In genomic region chr20:41446471-41446870, GRCh38 we compare ENCODE assay signal across 23 cellular contexts.
"Had no signal": no experiment of that assay in that cellular context is flagged by ENCODE, and none has a peak within 500 bp of the region (broad histone marks: within the 10 kb centered on the region; RNA-seq: fewer than 3 reads in every experiment).

No MANE protein-coding gene starts in this region.

- H3K4me3 ChIP-seq: left ventricle myocardium inferior, lung, ovary, right atrium auricular region, sigmoid colon, spleen, tibial nerve, uterus had no signal

- H3K9me3 Mint-ChIP-seq: immature natural killer cell; mesothelial cell of epicardium; naive B cell; natural killer cell; stimulated activated effector memory CD8-positive, alpha-beta T cell treated with anti-CD3 and anti-CD28 coated beads, Interleukin-12 subunit alpha, Interleukin-12 subunit beta, amount 100 ng/mL, for 72 hours; stimulated activated naive CD8-positive, alpha-beta T cell treated with anti-CD3 and anti-CD28 coated beads, Interleukin-15, Interleukin-2, amounts not matched to agents 100 ng/mL and 50 ng/mL, for 24 hours; type B pancreatic cell had no signal

- H3K4me1 Mint-ChIP-seq: immature natural killer cell, mesothelial cell of epicardium, natural killer cell had no signal

- H3K27me3 ChIP-seq: ovary, right atrium auricular region, sigmoid colon, spleen, tibial nerve, uterus had no signal

- H3K36me3 ChIP-seq: uterus had no signal

- H3K27ac ChIP-seq: left ventricle myocardium inferior, ovary, right atrium auricular region, sigmoid colon, spleen, tibial nerve, uterus had no signal

- DNase-seq: hypothalamus; immature natural killer cell; kidney; left colon; left ventricle myocardium inferior; mesendoderm; naive B cell; natural killer cell; occipital lobe; ovary; sigmoid colon; spleen; stimulated activated CD4-positive, alpha-beta T cell treated with anti-CD3 and anti-CD28 coated beads, Interleukin-4, amount 100 ng/mL, for 24 hours; stimulated activated naive CD4-positive, alpha-beta T cell; uterus had no signal

- H3K4me1 ChIP-seq: sigmoid colon, spleen, tibial nerve, uterus had no signal

- H3K4me3 Mint-ChIP-seq: immature natural killer cell; mesothelial cell of epicardium; naive B cell; natural killer cell; stimulated activated effector memory CD8-positive, alpha-beta T cell treated with anti-CD3 and anti-CD28 coated beads, Interleukin-12 subunit alpha, Interleukin-12 subunit beta, amount 100 ng/mL, for 72 hours; stimulated activated naive CD8-positive, alpha-beta T cell treated with anti-CD3 and anti-CD28 coated beads, Interleukin-15, Interleukin-2, amounts not matched to agents 100 ng/mL and 50 ng/mL, for 24 hours; type B pancreatic cell had no signal

- H3K27me3 Mint-ChIP-seq: naive B cell; progenitor cell of endocrine pancreas; stimulated activated naive CD8-positive, alpha-beta T cell treated with anti-CD3 and anti-CD28 coated beads, Interleukin-15, Interleukin-2, amounts not matched to agents 100 ng/mL and 50 ng/mL, for 24 hours; type B pancreatic cell had no signal

- ATAC-seq: left colon; natural killer cell; stimulated activated effector memory CD8-positive, alpha-beta T cell treated with anti-CD3 and anti-CD28 coated beads, Interleukin-12 subunit alpha, Interleukin-12 subunit beta, amount 100 ng/mL, for 72 hours had no signal

- H3K27ac Mint-ChIP-seq: immature natural killer cell; mesothelial cell of epicardium; natural killer cell; progenitor cell of endocrine pancreas; stimulated activated effector memory CD8-positive, alpha-beta T cell treated with anti-CD3 and anti-CD28 coated beads, Interleukin-12 subunit alpha, Interleukin-12 subunit beta, amount 100 ng/mL, for 72 hours; stimulated activated naive CD8-positive, alpha-beta T cell treated with anti-CD3 and anti-CD28 coated beads, Interleukin-15, Interleukin-2, amounts not matched to agents 100 ng/mL and 50 ng/mL, for 24 hours; type B pancreatic cell had no signal

- H3K9me3 ChIP-seq: left ventricle myocardium inferior, ovary, right atrium auricular region, sigmoid colon, spleen, tibial nerve, uterus had no signal
